In genomic region chr6:80642452-80642851, GRCh38 we compare ENCODE assay signal across 1 cellular context.
A peak's percentile ranks its signal among the peaks of the same experiment; 100 is the strongest.
TF ChIP-seq lines count a peak whose summit lies in the region.

No MANE protein-coding gene starts in this region.

TF ChIP-seq in SK-N-SH, 30 proteins besides CTCF, POLR2A, EP300 and RAD21 (continued from another document):
- no peak for TF ChIP-seq YY1 (IDR thresholded peaks at IDR 0.05; ENCODE audit: low read depth)
- no peak for TF ChIP-seq TAF1 (IDR thresholded peaks at IDR 0.05; ENCODE audit: borderline replicate concordance, low read depth, low read length)
- no peak for TF ChIP-seq SIN3A (IDR thresholded peaks at IDR 0.05; ENCODE audit: borderline replicate concordance, low read depth, low read length)
- TF ChIP-seq, protein P1, sequence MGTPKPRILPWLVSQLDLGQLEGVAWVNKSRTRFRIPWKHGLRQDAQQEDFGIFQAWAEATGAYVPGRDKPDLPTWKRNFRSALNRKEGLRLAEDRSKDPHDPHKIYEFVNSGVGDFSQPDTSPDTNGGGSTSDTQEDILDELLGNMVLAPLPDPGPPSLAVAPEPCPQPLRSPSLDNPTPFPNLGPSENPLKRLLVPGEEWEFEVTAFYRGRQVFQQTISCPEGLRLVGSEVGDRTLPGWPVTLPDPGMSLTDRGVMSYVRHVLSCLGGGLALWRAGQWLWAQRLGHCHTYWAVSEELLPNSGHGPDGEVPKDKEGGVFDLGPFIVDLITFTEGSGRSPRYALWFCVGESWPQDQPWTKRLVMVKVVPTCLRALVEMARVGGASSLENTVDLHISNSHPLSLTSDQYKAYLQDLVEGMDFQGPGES (IDR thresholded peaks at IDR 0.05; ENCODE audit: low read depth, low read length), result no peak
- TF ChIP-seq, protein P2, sequence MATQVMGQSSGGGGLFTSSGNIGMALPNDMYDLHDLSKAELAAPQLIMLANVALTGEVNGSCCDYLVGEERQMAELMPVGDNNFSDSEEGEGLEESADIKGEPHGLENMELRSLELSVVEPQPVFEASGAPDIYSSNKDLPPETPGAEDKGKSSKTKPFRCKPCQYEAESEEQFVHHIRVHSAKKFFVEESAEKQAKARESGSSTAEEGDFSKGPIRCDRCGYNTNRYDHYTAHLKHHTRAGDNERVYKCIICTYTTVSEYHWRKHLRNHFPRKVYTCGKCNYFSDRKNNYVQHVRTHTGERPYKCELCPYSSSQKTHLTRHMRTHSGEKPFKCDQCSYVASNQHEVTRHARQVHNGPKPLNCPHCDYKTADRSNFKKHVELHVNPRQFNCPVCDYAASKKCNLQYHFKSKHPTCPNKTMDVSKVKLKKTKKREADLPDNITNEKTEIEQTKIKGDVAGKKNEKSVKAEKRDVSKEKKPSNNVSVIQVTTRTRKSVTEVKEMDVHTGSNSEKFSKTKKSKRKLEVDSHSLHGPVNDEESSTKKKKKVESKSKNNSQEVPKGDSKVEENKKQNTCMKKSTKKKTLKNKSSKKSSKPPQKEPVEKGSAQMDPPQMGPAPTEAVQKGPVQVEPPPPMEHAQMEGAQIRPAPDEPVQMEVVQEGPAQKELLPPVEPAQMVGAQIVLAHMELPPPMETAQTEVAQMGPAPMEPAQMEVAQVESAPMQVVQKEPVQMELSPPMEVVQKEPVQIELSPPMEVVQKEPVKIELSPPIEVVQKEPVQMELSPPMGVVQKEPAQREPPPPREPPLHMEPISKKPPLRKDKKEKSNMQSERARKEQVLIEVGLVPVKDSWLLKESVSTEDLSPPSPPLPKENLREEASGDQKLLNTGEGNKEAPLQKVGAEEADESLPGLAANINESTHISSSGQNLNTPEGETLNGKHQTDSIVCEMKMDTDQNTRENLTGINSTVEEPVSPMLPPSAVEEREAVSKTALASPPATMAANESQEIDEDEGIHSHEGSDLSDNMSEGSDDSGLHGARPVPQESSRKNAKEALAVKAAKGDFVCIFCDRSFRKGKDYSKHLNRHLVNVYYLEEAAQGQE (IDR thresholded peaks at IDR 0.05; ENCODE audit: low read depth, low read length), result no peak
- TF ChIP-seq MEF2A (IDR thresholded peaks at IDR 0.05; ENCODE audit: borderline replicate concordance, low read depth), result 0 out of 2 replicates have a peak, but pooled peaks have one; percentile 15
- no peak for TF ChIP-seq EZH2phosphoT487 (IDR thresholded peaks at IDR 0.05; ENCODE audit: borderline replicate concordance, low read depth)
- no peak for TF ChIP-seq GABPA (IDR thresholded peaks at IDR 0.05; ENCODE audit: low read depth)
- no peak for TF ChIP-seq NRF1 (IDR thresholded peaks at IDR 0.05; ENCODE audit: low read depth, low read length)
- no peak for TF ChIP-seq USF2 (IDR thresholded peaks at IDR 0.05; ENCODE audit: borderline replicate concordance, low read depth, low read length)
- TF ChIP-seq JUND (IDR thresholded peaks at IDR 0.05), result peak; percentile 73
- TF ChIP-seq RCOR1 (IDR thresholded peaks at IDR 0.05; ENCODE audit: low read length), result no peak
- TF ChIP-seq RFX5 (IDR thresholded peaks at IDR 0.05; ENCODE audit: low read length), result no peak
- no peak for TF ChIP-seq ELF1 (IDR thresholded peaks at IDR 0.05)
- 0 out of 2 replicates have a peak, but pooled peaks have one; percentile 25 for TF ChIP-seq FOXM1 (IDR thresholded peaks at IDR 0.05; ENCODE audit: low read depth)
- no peak for TF ChIP-seq MXI1 (IDR thresholded peaks at IDR 0.05; ENCODE audit: low read depth, low read length)
- peak; percentile 72 for TF ChIP-seq FOSL2 (IDR thresholded peaks at IDR 0.05; ENCODE audit: borderline replicate concordance, low read depth)
- TF ChIP-seq PBX3 (IDR thresholded peaks at IDR 0.05), result peak; percentile 54; the same call in 1 of the 2 replicates
- TF ChIP-seq TEAD4 (IDR thresholded peaks at IDR 0.05; ENCODE audit: borderline replicate concordance, insufficient read depth), result peak; percentile 60; the same call in 1 of the 2 replicates
- no peak for TF ChIP-seq ZBTB33 (IDR thresholded peaks at IDR 0.05; ENCODE audit: borderline replicate concordance, low read depth)
- peak; percentile 25; the same call in 1 of the 2 replicates for TF ChIP-seq RXRA (IDR thresholded peaks at IDR 0.05; ENCODE audit: borderline replicate concordance, low read depth)
- no peak for TF ChIP-seq CHD2 (IDR thresholded peaks at IDR 0.05; ENCODE audit: low read length, partially characterized antibody)
